In genomic region chr9:131545003-131545785, GRCh38 we compare ENCODE assay signal across 2 cellular contexts.
TF ChIP-seq lines count a peak whose summit lies in the region.

Gene PRRT1B, plus strand, starts transcription at chr9:131545523. Its CDS starts 93 bp downstream, at chr9:131545616.

TF ChIP-seq in HCT116, 20 proteins besides CTCF, POLR2A, EP300 and RAD21 (continued from another document):
- TF ChIP-seq ZBTB33 (IDR thresholded peaks at IDR 0.05; ENCODE audit: extremely low read depth, insufficient replicate concordance, low read length) (no peak), ZNF274 (IDR thresholded peaks at IDR 0.05; ENCODE audit: low read depth, low read length) (no peak), CBX3 (IDR thresholded peaks at IDR 0.05; ENCODE audit: low read depth) (no peak), ZFX (IDR thresholded peaks at IDR 0.05) (no peak), SIN3A (IDR thresholded peaks at IDR 0.05; ENCODE audit: low read depth) (no peak), EZH2 (IDR thresholded peaks at IDR 0.05) (no peak)

TF ChIP-seq in HepG2, 621 proteins besides CTCF, POLR2A, EP300 and RAD21 (continues in another document):
- TF ChIP-seq MLXIP (CRISPR knock-in tag; IDR thresholded peaks at IDR 0.05; ENCODE audit: borderline replicate concordance) (no peak), ZNF530 (CRISPR knock-in tag; IDR thresholded peaks at IDR 0.05; ENCODE audit: low read depth) (no peak), SOX5 (CRISPR knock-in tag; IDR thresholded peaks at IDR 0.05; ENCODE audit: borderline replicate concordance) (peak; percentile 78; the same call in 1 of the 2 replicates), BRF2 (CRISPR knock-in tag; IDR thresholded peaks at IDR 0.05) (peak; percentile 76; the same call in 1 of the 2 replicates), FIP1L1 (IDR thresholded peaks at IDR 0.05; ENCODE audit: borderline replicate concordance, insufficient read depth, low read depth, low read length) (no peak), ZSCAN25 (CRISPR knock-in tag; IDR thresholded peaks at IDR 0.05) (peak; percentile 87), ZNF512B (CRISPR knock-in tag; IDR thresholded peaks at IDR 0.05; ENCODE audit: borderline replicate concordance) (no peak), ZBTB38 (CRISPR knock-in tag; IDR thresholded peaks at IDR 0.05) (no peak), ZBTB46 (CRISPR knock-in tag; IDR thresholded peaks at IDR 0.05; ENCODE audit: borderline replicate concordance) (no peak), DPF2 (CRISPR knock-in tag; IDR thresholded peaks at IDR 0.05; ENCODE audit: borderline replicate concordance, low read depth) (peak; percentile 80), ZBTB39 (CRISPR knock-in tag; IDR thresholded peaks at IDR 0.05) (peak; percentile 30; the same call in 1 of the 2 replicates), KDM5B (CRISPR knock-in tag; IDR thresholded peaks at IDR 0.05; ENCODE audit: borderline replicate concordance) (peak; percentile 42; the same call in 1 of the 2 replicates), KAT8 (CRISPR knock-in tag; IDR thresholded peaks at IDR 0.05) (peak; percentile 39; the same call in 1 of the 2 replicates), MXD3 (CRISPR knock-in tag; IDR thresholded peaks at IDR 0.05) (no peak), HNF1B (CRISPR knock-in tag; IDR thresholded peaks at IDR 0.05) (peak; percentile 99), ZNF563 (CRISPR knock-in tag; IDR thresholded peaks at IDR 0.05) (peak; percentile 79; the same call in 1 of the 2 replicates), ZBTB42 (CRISPR knock-in tag; IDR thresholded peaks at IDR 0.05) (no peak), HNRNPK (IDR thresholded peaks at IDR 0.05; ENCODE audit: low read depth, low read length, poor library complexity, severe bottlenecking) (peak; percentile 80), HNRNPL (IDR thresholded peaks at IDR 0.05; ENCODE audit: low read depth, low read length) (0 out of 2 replicates have a peak, but pooled peaks have one; percentile 60), ZFY (CRISPR knock-in tag; IDR thresholded peaks at IDR 0.05) (peak; percentile 41; the same call in 1 of the 2 replicates), LCORL (IDR thresholded peaks at IDR 0.05) (no peak), LCORL (CRISPR knock-in tag; IDR thresholded peaks at IDR 0.05) (peak; percentile 90), FOSL2 (CRISPR knock-in tag; IDR thresholded peaks at IDR 0.05) (peak; percentile 47; the same call in 1 of the 2 replicates), ZNF749 (CRISPR knock-in tag; IDR thresholded peaks at IDR 0.05; ENCODE audit: borderline replicate concordance) (peak; percentile 81; the same call in 1 of the 2 replicates), HIC2 (CRISPR knock-in tag; IDR thresholded peaks at IDR 0.05; ENCODE audit: low read depth) (peak; percentile 70), ZFP41 (CRISPR knock-in tag; IDR thresholded peaks at IDR 0.05; ENCODE audit: borderline replicate concordance) (no peak), ISL2 (CRISPR knock-in tag; IDR thresholded peaks at IDR 0.05) (no peak), CSRNP1 (CRISPR knock-in tag; IDR thresholded peaks at IDR 0.05) (peak; percentile 66; the same call in 1 of the 2 replicates), PHF8 (CRISPR knock-in tag; IDR thresholded peaks at IDR 0.05) (0 out of 2 replicates have a peak, but pooled peaks have one; percentile 23), ZC3H13 (CRISPR knock-in tag; IDR thresholded peaks at IDR 0.05) (peak; percentile 66; the same call in 1 of the 2 replicates), REPIN1 (CRISPR knock-in tag; IDR thresholded peaks at IDR 0.05; ENCODE audit: borderline replicate concordance, low read depth) (peak; percentile 74; the same call in 1 of the 2 replicates), ZNF839 (CRISPR knock-in tag; IDR thresholded peaks at IDR 0.05; ENCODE audit: borderline replicate concordance) (no peak), KLF6 (CRISPR knock-in tag; IDR thresholded peaks at IDR 0.05) (no peak), ZNF160 (CRISPR knock-in tag; IDR thresholded peaks at IDR 0.05) (no peak), GLI4 (CRISPR knock-in tag; IDR thresholded peaks at IDR 0.05; ENCODE audit: borderline replicate concordance) (peak; percentile 63; the same call in 1 of the 2 replicates), PRMT3 (CRISPR knock-in tag; IDR thresholded peaks at IDR 0.05; ENCODE audit: borderline replicate concordance, low read depth) (0 out of 2 replicates have a peak, but pooled peaks have one; percentile 41), MTF2 (CRISPR knock-in tag; IDR thresholded peaks at IDR 0.05; ENCODE audit: borderline replicate concordance) (peak; percentile 66; the same call in 1 of the 2 replicates), ETV5 (CRISPR knock-in tag; IDR thresholded peaks at IDR 0.05; ENCODE audit: borderline replicate concordance) (peak; percentile 46; the same call in 1 of the 2 replicates), E2F2 (CRISPR knock-in tag; IDR thresholded peaks at IDR 0.05; ENCODE audit: borderline replicate concordance) (0 out of 2 replicates have a peak, but pooled peaks have one; percentile 43), ZFX (CRISPR knock-in tag; IDR thresholded peaks at IDR 0.05; ENCODE audit: low read depth) (peak; percentile 74), TBX3 (IDR thresholded peaks at IDR 0.05; ENCODE audit: borderline replicate concordance) (peak; percentile 47; the same call in 1 of the 2 replicates)
